Comparison of ENCODE assay signal across 11 cellular contexts in genomic region chr14:100078216-100078780, GRCh38. TPM values are rescaled to one million over a fixed set of nuclear protein-coding genes. Genes with fewer than 3 reads are reported as not detected.
A peak's percentile ranks its signal among the peaks of the same experiment; 100 is the strongest.
DNase-seq lines count a peak whose midpoint lies in the region; ATAC-seq lines count a peak whose summit lies in the region.
"Had no signal": no experiment of that assay in that cellular context is flagged by ENCODE, and none has a peak within 500 bp of the region (broad histone marks: within the 10 kb centered on the region; RNA-seq: fewer than 3 reads in every experiment).

No MANE protein-coding gene starts in this region.

- no peak for DNase-seq in activated naive CD4-positive, alpha-beta T cell treated with anti-CD3 and anti-CD28 coated beads, Interleukin-2, amount 50 U/mL, for 16 hours
- DNase-seq in activated naive CD4-positive, alpha-beta T cell treated with anti-CD3 and anti-CD28 coated beads, Interleukin-2, amount 50 U/mL, for 72 hours (ENCODE audit: low spot score in 2 of 2): no peak
- DNase-seq in memory B cell (ENCODE audit: low spot score in 2 of 2) (no peak), DMS53 (lab: John Stamatoyannopoulos, UW) (no peak), NCI-H1694 treated with DMSO at 0.1 percent for 48 hours (lab: John Stamatoyannopoulos, UW) (no peak), NCI-H748 treated with DMSO at 0.1 percent for 48 hours (lab: John Stamatoyannopoulos, UW) (no peak)
- DNase-seq: GOT3, kidney glomerular epithelial cell, tibial artery had no signal

- H3K4me1 ChIP-seq in thymus (ENCODE audit: control insufficient read depth, insufficient read depth, low read length): peaks cover 83% of the 10 kb centered on the region

- peaks cover 99% of the 10 kb centered on the region for H3K4me1 Mint-ChIP-seq in activated naive CD4-positive, alpha-beta T cell treated with anti-CD3 and anti-CD28 coated beads, Interleukin-2, amount 50 U/mL, for 24 hours
- peaks cover 63% of the 10 kb centered on the region for H3K4me1 Mint-ChIP-seq in memory B cell

- peak overlapping the region; percentile 83 for H3K4me3 Mint-ChIP-seq in activated naive CD4-positive, alpha-beta T cell treated with anti-CD3 and anti-CD28 coated beads, Interleukin-2, amount 50 U/mL, for 24 hours
- H3K4me3 Mint-ChIP-seq in memory B cell: peak overlapping the region; percentile 12

- 33% methylated on average over 9 of the region's 9 CpGs for WGBS in thymus

- H3K9me3 ChIP-seq in thymus (ENCODE audit: control insufficient read depth): no peaks in the 10 kb centered on the region
- H3K9me3 ChIP-seq: tibial artery had no signal

- peak overlapping the region; percentile 99 for H3K27ac Mint-ChIP-seq in activated naive CD4-positive, alpha-beta T cell treated with anti-CD3 and anti-CD28 coated beads, Interleukin-2, amount 50 U/mL, for 24 hours
- peak overlapping the region; percentile 92 to 99 for H3K27ac Mint-ChIP-seq in activated naive CD4-positive, alpha-beta T cell treated with anti-CD3 and anti-CD28 coated beads, Interleukin-2, amount 50 U/mL, for 72 hours
- peak overlapping the region; percentile 64 for H3K27ac Mint-ChIP-seq in memory B cell

- no peaks in the 10 kb centered on the region for H3K27me3 ChIP-seq in thymus (ENCODE audit: control insufficient read depth, insufficient read depth)
- H3K27me3 ChIP-seq: tibial artery had no signal

- no peaks in the 10 kb centered on the region for H3K9me3 Mint-ChIP-seq in activated naive CD4-positive, alpha-beta T cell treated with anti-CD3 and anti-CD28 coated beads, Interleukin-2, amount 50 U/mL, for 24 hours
- no peaks in the 10 kb centered on the region for H3K9me3 Mint-ChIP-seq in activated naive CD4-positive, alpha-beta T cell treated with anti-CD3 and anti-CD28 coated beads, Interleukin-2, amount 50 U/mL, for 72 hours
- H3K9me3 Mint-ChIP-seq in memory B cell: no peaks in the 10 kb centered on the region

- peak overlapping the region; percentile 80 for H3K27ac ChIP-seq in thymus (ENCODE audit: low read depth)

- peaks cover 10% of the 10 kb centered on the region for H3K36me3 Mint-ChIP-seq in activated naive CD4-positive, alpha-beta T cell treated with anti-CD3 and anti-CD28 coated beads, Interleukin-2, amount 50 U/mL, for 24 hours
- peaks cover 32 to 61% of the 10 kb centered on the region in 2 donors for H3K36me3 Mint-ChIP-seq in activated naive CD4-positive, alpha-beta T cell treated with anti-CD3 and anti-CD28 coated beads, Interleukin-2, amount 50 U/mL, for 72 hours
- H3K36me3 Mint-ChIP-seq in memory B cell: peaks cover 20% of the 10 kb centered on the region

- H3K36me3 ChIP-seq in thymus (ENCODE audit: control insufficient read depth, insufficient read depth): peaks cover 24% of the 10 kb centered on the region
- H3K36me3 ChIP-seq: tibial artery had no signal

- no peaks in the 10 kb centered on the region for H3K27me3 Mint-ChIP-seq in activated naive CD4-positive, alpha-beta T cell treated with anti-CD3 and anti-CD28 coated beads, Interleukin-2, amount 50 U/mL, for 24 hours
- no peaks in the 10 kb centered on the region for H3K27me3 Mint-ChIP-seq in memory B cell

- ATAC-seq in activated naive CD4-positive, alpha-beta T cell treated with anti-CD3 and anti-CD28 coated beads, Interleukin-2, amount 50 U/mL, for 72 hours: no peak
- no peak for ATAC-seq in memory B cell (ENCODE audit: low read depth)

- peak overlapping the region; percentile 22 for H3K4me3 ChIP-seq in thymus (ENCODE audit: low read length)
- H3K4me3 ChIP-seq: tibial artery had no signal

RNA-seq across cellular contexts. Expression of gene EVL, which starts 13.1 kb away (rescaled TPM):
- 100 to 1,000 TPM; 342 to 426 TPM for total RNA-seq in activated naive CD4-positive, alpha-beta T cell treated with anti-CD3 and anti-CD28 coated beads, Interleukin-2, amount 50 U/mL, for 72 hours
- 233 TPM for polyA plus RNA-seq in thymus
